10 cellular contexts compared by ENCODE assay signal in genomic region chr11:113162590-113162961, GRCh38.
DNase-seq lines count a peak whose midpoint lies in the region; ATAC-seq and TF ChIP-seq lines count a peak whose summit lies in the region.
"Had no signal": no experiment of that assay in that cellular context is flagged by ENCODE, and none has a peak within 500 bp of the region (broad histone marks: within the 10 kb centered on the region; RNA-seq: fewer than 3 reads in every experiment).

No MANE protein-coding gene starts in this region.

- DNase-seq in NCI-H1417 (lab: John Stamatoyannopoulos, UW) (peak; percentile 15 to 93 (median 69)), SW480 (ENCODE audit: low spot score) (peak; percentile 12), left ventricle myocardium superior (no peak), stomach (peak; percentile 50), T-helper 1 cell (no peak), spleen (no peak), coronary artery (ENCODE audit: low spot score) (no peak)
- DNase-seq in activated CD4-positive, alpha-beta T cell treated with anti-CD3 and anti-CD28 coated beads for 4 hours: no peak
- DNase-seq: activated naive CD4-positive, alpha-beta T cell; NCI-H1694 had no signal

- TF ChIP-seq CTCF in stomach (IDR thresholded peaks at IDR 0.05) (peak in 2 of 7 experiments; percentile 24 to 26), spleen (IDR thresholded peaks at IDR 0.05 in 8 of 11, conservative IDR thresholded peaks at IDR 0.05 in 3 of 11) (no peak), coronary artery (IDR thresholded peaks at IDR 0.05) (no peak)

- TF ChIP-seq POLR2A in stomach (IDR thresholded peaks at IDR 0.05) (no peak), spleen (IDR thresholded peaks at IDR 0.05) (no peak)

- H3K36me3 ChIP-seq in stomach (no peaks in the 10 kb centered on the region), spleen (no peaks in the 10 kb centered on the region)

- 36 to 74% (median 48%) methylated on average over 10 of the region's 10 CpGs for WGBS in stomach, 5 donors
- 85 to 91% (median 89%) methylated on average over 10 of the region's 10 CpGs for WGBS in spleen, 5 donors

- H3K27ac ChIP-seq in stomach (peak overlapping the region; percentile 22 to 66 (median 47)), spleen (no peak overlapping the region), coronary artery (no peak overlapping the region)

- H3K4me1 ChIP-seq in stomach (peaks cover 13 to 34% (median 28%) of the 10 kb centered on the region in 4 donors), spleen (no peaks in the 10 kb centered on the region)

- H3K4me3 ChIP-seq in stomach (no peak overlapping the region), spleen (no peak overlapping the region), coronary artery (no peak overlapping the region)

- intact Hi-C loops in left ventricle myocardium superior (cut with micrococcal nuclease): no loop called here
- intact Hi-C loops in stomach (cut with DNase I; ENCODE audit: low total_unique reads): no loop called here
- intact Hi-C loops in spleen (cut with DNase I; ENCODE audit: low total_unique reads): no loop called here

- H3K27me3 ChIP-seq in stomach (no peaks in the 10 kb centered on the region), spleen (replicated peaks in 1 of 7) (no peaks in the 10 kb centered on the region)

- H3K9me3 ChIP-seq in stomach (no peaks in the 10 kb centered on the region), spleen (no peaks in the 10 kb centered on the region)

- peak; percentile 60 for ATAC-seq in left ventricle myocardium superior

- no peak for TF ChIP-seq EP300 in stomach (IDR thresholded peaks at IDR 0.05)

Comparison
In these comparisons a context has a peak if more than half of its experiments do, and no peak if none do; other contexts are left out.
1. DNase-seq: peak in NCI-H1417 (3 of 3), SW480 (single experiment) and stomach (single experiment); none in left ventricle myocardium superior (single experiment), activated CD4-positive, alpha-beta T cell treated with anti-CD3 and anti-CD28 coated beads for 4 hours (0 of 2), T-helper 1 cell (0 of 5), spleen (single experiment) and coronary artery (single experiment).
2. H3K27ac ChIP-seq: peak in stomach (5 of 5); none in spleen (0 of 8) and coronary artery (0 of 2).